ENCODE assay signal across 12 cellular contexts in the genomic region with DNA sequence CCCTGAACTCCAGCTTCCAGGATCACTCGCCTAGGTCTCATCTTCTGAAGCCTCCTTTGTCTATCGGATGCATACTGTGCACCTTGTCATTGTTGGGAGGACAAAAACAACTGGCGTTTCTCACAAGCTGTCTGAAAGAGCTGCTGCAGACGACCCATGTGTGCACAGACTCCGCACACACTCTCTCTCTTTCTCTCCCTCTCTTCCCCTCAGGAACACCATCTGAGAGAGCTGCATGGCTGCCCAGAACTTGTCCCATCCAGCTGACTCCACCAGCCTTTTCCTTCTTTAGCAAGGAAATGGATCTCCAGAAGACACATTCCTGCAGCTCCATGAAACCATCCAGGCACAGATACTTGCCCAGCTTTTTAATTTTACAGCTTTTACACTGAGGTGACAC.
A peak's percentile ranks its signal among the peaks of the same experiment; 100 is the strongest.
DNase-seq lines count a peak whose midpoint lies in the region; FAIRE-seq and TF ChIP-seq lines count a peak whose summit lies in the region.
"Had no signal": no experiment of that assay in that cellular context is flagged by ENCODE, and none has a peak within 500 bp of the region (broad histone marks: within the 10 kb centered on the region; RNA-seq: fewer than 3 reads in every experiment).

No MANE protein-coding gene starts in this region.

- 75 to 79% methylated on average over 5 of the region's 5 CpGs for WGBS in GM23248 (ENCODE audit: low coverage in 1 of 2, low lambda C conversion rate in 2 of 2, missing lambda C conversion rate in 2 of 2), 2 experiments

- H3K4me3 ChIP-seq in GM23248 (peak overlapping the region; percentile 18; the same call in 1 of the 2 replicates), astrocyte (ENCODE audit: insufficient read depth, low read depth, low read length) (no peak overlapping the region)
- H3K4me3 ChIP-seq: cardiac muscle cell, neural progenitor cell, tibial nerve had no signal

- H3K4me2 ChIP-seq in GM23248 (ENCODE audit: unreplicated experiment), result peak overlapping the region; percentile 49
- peak overlapping the region; percentile 58 for H3K4me2 ChIP-seq in astrocyte (ENCODE audit: low read length)
- H3K4me2 ChIP-seq: neural progenitor cell had no signal

- in situ Hi-C loops in GM23248 (cut with MboI), result no loop called here
- in situ Hi-C loops in GM13976 (cut with MboI; ENCODE audit: low sequenced_read_pairs, unreplicated experiment), result no loop called here

- H3K27me3 Mint-ChIP-seq in T-helper 2 cell treated with Interferon-gamma antibody and Interleukin-4, amounts not matched to agents 5 μg/mL and 100 μg/mL, for 36 hours (ENCODE audit: low read depth), result peaks cover 17% of the 10 kb centered on the region
- no peaks in the 10 kb centered on the region for H3K27me3 Mint-ChIP-seq in astrocyte (ENCODE audit: low read depth, unreplicated experiment)
- no peaks in the 10 kb centered on the region for H3K27me3 Mint-ChIP-seq in osteocyte (ENCODE audit: unreplicated experiment)

- no peak for FAIRE-seq in astrocyte (lab: Jason Lieb, UNC)

- no peaks in the 10 kb centered on the region for H3K27me3 ChIP-seq in GM23248 (replicated peaks; ENCODE audit: insufficient read depth)
- H3K27me3 ChIP-seq in astrocyte (ENCODE audit: insufficient read depth, low read length), result no peaks in the 10 kb centered on the region
- H3K27me3 ChIP-seq: cardiac muscle cell, neural progenitor cell, tibial nerve had no signal

- H3K4me3 Mint-ChIP-seq in T-helper 2 cell treated with Interferon-gamma antibody and Interleukin-4, amounts not matched to agents 5 μg/mL and 100 μg/mL, for 36 hours, result peak overlapping the region; percentile 70
- peak overlapping the region; percentile 21 for H3K4me3 Mint-ChIP-seq in astrocyte (ENCODE audit: unreplicated experiment)
- H3K4me3 Mint-ChIP-seq in osteocyte (ENCODE audit: unreplicated experiment), result no peak overlapping the region
- H3K4me3 Mint-ChIP-seq: neural progenitor cell had no signal

- H3K36me3 ChIP-seq in GM23248 (ENCODE audit: low read depth), result no peaks in the 10 kb centered on the region
- no peaks in the 10 kb centered on the region for H3K36me3 ChIP-seq in astrocyte (ENCODE audit: insufficient read depth, low read length)
- H3K36me3 ChIP-seq: cardiac muscle cell, neural progenitor cell, tibial nerve had no signal

- H3K9me3 ChIP-seq in GM23248 (ENCODE audit: low read depth), result no peaks in the 10 kb centered on the region
- no peaks in the 10 kb centered on the region for H3K9me3 ChIP-seq in astrocyte (ENCODE audit: insufficient read depth, low read depth, low read length)
- H3K9me3 ChIP-seq: tibial nerve had no signal

- H3F3A ChIP-seq in GM23248 (ENCODE audit: insufficient read depth), result peaks cover 15% of the 10 kb centered on the region

- H3K9ac ChIP-seq in GM23248 (no peak overlapping the region), astrocyte (ENCODE audit: low read length) (peak overlapping the region; percentile 48)
- H3K9ac ChIP-seq: neural progenitor cell had no signal

- H3K27ac ChIP-seq in GM23248, result peak overlapping the region; percentile 45
- H3K27ac ChIP-seq in astrocyte (ENCODE audit: low read depth, low read length), result peak overlapping the region; percentile 55
- H3K27ac ChIP-seq: cardiac muscle cell, neural progenitor cell had no signal

- no peaks in the 10 kb centered on the region for H3K9me3 Mint-ChIP-seq in T-helper 2 cell treated with Interferon-gamma antibody and Interleukin-4, amounts not matched to agents 5 μg/mL and 100 μg/mL, for 36 hours
- H3K9me3 Mint-ChIP-seq in astrocyte (ENCODE audit: unreplicated experiment) (no peaks in the 10 kb centered on the region), osteocyte (ENCODE audit: unreplicated experiment) (peaks cover 3% of the 10 kb centered on the region)
- H3K9me3 Mint-ChIP-seq: neural progenitor cell had no signal

- H3K4me1 ChIP-seq in GM23248 (ENCODE audit: insufficient read depth) (peaks cover 54% of the 10 kb centered on the region), astrocyte (ENCODE audit: insufficient read depth, low read length) (peaks cover 13% of the 10 kb centered on the region)
- H3K4me1 ChIP-seq: neural progenitor cell had no signal

- H3K27ac Mint-ChIP-seq in T-helper 2 cell treated with Interferon-gamma antibody and Interleukin-4, amounts not matched to agents 5 μg/mL and 100 μg/mL, for 36 hours, result peak overlapping the region; percentile 88
- peak overlapping the region; percentile 98 for H3K27ac Mint-ChIP-seq in astrocyte (ENCODE audit: unreplicated experiment)
- H3K27ac Mint-ChIP-seq in osteocyte (ENCODE audit: unreplicated experiment), result peak overlapping the region; percentile 79
- H3K27ac Mint-ChIP-seq: neural progenitor cell had no signal

- DNase-seq in T-helper 2 cell treated with Interferon-gamma antibody and Interleukin-4, amounts not matched to agents 5 μg/mL and 100 μg/mL, for 36 hours (ENCODE audit: low spot score), result no peak
- no peak for DNase-seq in T-helper 2 cell
- no peak for DNase-seq in GM23248
- DNase-seq in astrocyte (ENCODE audit: low read depth), result no peak
- no peak for DNase-seq in osteocyte (ENCODE audit: extremely low spot score, unreplicated experiment)
- no peak for DNase-seq in GM13976 (ENCODE audit: low spot score)
- DNase-seq in amniotic stem cell (lab: John Stamatoyannopoulos, UW), result no peak
- no peak for DNase-seq in NCI-H1105 treated with DMSO at 0.1 percent for 48 hours (lab: John Stamatoyannopoulos, UW)
- DNase-seq: NCI-H446 treated with DMSO at 0.1 percent for 48 hours had no signal

- peaks cover 61% of the 10 kb centered on the region for H3K4me1 Mint-ChIP-seq in T-helper 2 cell treated with Interferon-gamma antibody and Interleukin-4, amounts not matched to agents 5 μg/mL and 100 μg/mL, for 36 hours (ENCODE audit: low read depth)
- H3K4me1 Mint-ChIP-seq in astrocyte (ENCODE audit: low read depth, unreplicated experiment) (peaks cover 51% of the 10 kb centered on the region), osteocyte (ENCODE audit: unreplicated experiment) (peaks cover 18% of the 10 kb centered on the region)

- no peaks in the 10 kb centered on the region for H3K9me2 ChIP-seq in GM23248 (ENCODE audit: insufficient read depth)

- peaks cover 5% of the 10 kb centered on the region for H3K36me3 Mint-ChIP-seq in T-helper 2 cell treated with Interferon-gamma antibody and Interleukin-4, amounts not matched to agents 5 μg/mL and 100 μg/mL, for 36 hours (ENCODE audit: low read depth)
- H3K36me3 Mint-ChIP-seq in astrocyte (ENCODE audit: low read depth, unreplicated experiment) (peaks cover 2% of the 10 kb centered on the region), osteocyte (ENCODE audit: unreplicated experiment) (no peaks in the 10 kb centered on the region)
- H3K36me3 Mint-ChIP-seq: neural progenitor cell had no signal

- H3K79me2 ChIP-seq in GM23248 (ENCODE audit: insufficient read depth) (no peaks in the 10 kb centered on the region), astrocyte (ENCODE audit: insufficient read depth, low read length) (no peaks in the 10 kb centered on the region)

- H2AFZ ChIP-seq in GM23248, result no peak overlapping the region
- H2AFZ ChIP-seq in astrocyte (ENCODE audit: low read depth, low read length), result no peak overlapping the region
- H2AFZ ChIP-seq: neural progenitor cell had no signal

- TF ChIP-seq CTCF in astrocyte (IDR thresholded peaks at IDR 0.05; ENCODE audit: insufficient read depth, low read depth, low read length) (no peak), osteocyte (IDR thresholded peaks at IDR 0.05) (no peak), GM13976 (IDR thresholded peaks at IDR 0.05; ENCODE audit: borderline replicate concordance, control extremely low read depth, extremely low read depth, insufficient read depth, missing control alignments) (no peak)

- no peaks in the 10 kb centered on the region for H4K20me1 ChIP-seq in GM23248 (ENCODE audit: insufficient read depth)
- no peaks in the 10 kb centered on the region for H4K20me1 ChIP-seq in astrocyte (ENCODE audit: insufficient read depth, low read length)
